In the genomic region with DNA sequence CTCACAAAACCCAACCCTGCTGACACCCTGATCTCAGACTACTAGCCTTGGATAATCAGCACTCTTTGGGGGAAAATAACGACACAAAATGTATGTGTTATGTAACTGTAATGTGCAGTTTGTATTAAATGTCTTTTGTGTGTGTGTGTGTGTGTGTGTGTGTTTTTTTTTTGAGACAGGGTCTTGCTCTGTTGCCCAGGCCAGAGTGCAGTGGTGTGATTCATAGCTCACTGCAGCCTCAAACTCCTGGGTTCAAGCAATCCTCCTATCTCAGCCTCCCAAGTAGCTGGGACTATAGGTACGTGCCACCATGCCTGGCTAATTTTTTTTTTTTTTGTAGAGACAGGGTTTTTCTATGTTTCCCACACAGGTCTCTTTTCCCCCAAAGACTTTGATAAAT, we compare ENCODE assay signal across 2 cellular contexts. TPM values are rescaled to one million over a fixed set of nuclear protein-coding genes. Genes with fewer than 3 reads are reported as not detected.
"Had no signal": no experiment of that assay in that cellular context is flagged by ENCODE, and none has a peak within 500 bp of the region (broad histone marks: within the 10 kb centered on the region; RNA-seq: fewer than 3 reads in every experiment).

No MANE protein-coding gene starts in this region.

RNA-seq across cellular contexts. Expression of gene TRIM17, which starts 51.5 kb away (rescaled TPM):
- total RNA-seq: subcutaneous adipose tissue, transverse colon had no signal
